Comparison of ENCODE assay signal across 7 cellular contexts in genomic region chr12:121108492-121108891, GRCh38. TPM values are rescaled to one million over a fixed set of nuclear protein-coding genes. Genes with fewer than 3 reads are reported as not detected.
"Had no signal": no experiment of that assay in that cellular context is flagged by ENCODE, and none has a peak within 500 bp of the region (broad histone marks: within the 10 kb centered on the region; RNA-seq: fewer than 3 reads in every experiment).

No MANE protein-coding gene starts in this region.

- H3K4me3 ChIP-seq: GM23248, HAP-1, K562 had no signal

- H3K9ac ChIP-seq: GM23248 had no signal

- H3K27ac ChIP-seq: GM23248 had no signal

- H3K9me3 ChIP-seq: HAP-1 had no signal

- H3K36me3 ChIP-seq: HAP-1 had no signal

- DNase-seq: GM23248, GOT3, H7 had no signal

- H3K4me1 ChIP-seq: HAP-1 had no signal

- ATAC-seq: HCT116, K562 had no signal

RNA-seq across cellular contexts. Expression of gene P2RX7, which starts 24.2 kb away (rescaled TPM):
- total RNA-seq: H7, HT-29 had no signal
